Comparison of ENCODE assay signal across 23 cellular contexts in the genomic region with DNA sequence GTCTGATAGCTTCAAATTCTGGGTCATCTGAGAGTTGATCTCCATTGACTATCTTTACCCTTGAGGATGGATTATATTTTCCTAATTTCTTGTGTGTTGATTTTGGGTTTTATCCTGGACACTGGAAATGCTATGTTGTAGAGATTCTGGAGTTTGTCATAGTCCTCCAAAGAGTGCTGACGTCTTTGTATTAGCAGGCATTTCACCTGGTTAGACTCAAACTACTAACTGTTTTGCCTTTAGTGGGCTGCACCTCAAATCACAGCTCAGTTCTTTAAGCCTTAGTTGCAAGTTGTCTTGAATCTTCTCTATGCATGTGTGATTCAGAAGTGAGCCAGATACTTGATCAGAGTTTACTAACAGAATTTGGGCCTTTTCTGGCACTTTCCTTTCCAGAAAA.
"Had no signal": no experiment of that assay in that cellular context is flagged by ENCODE, and none has a peak within 500 bp of the region (broad histone marks: within the 10 kb centered on the region; RNA-seq: fewer than 3 reads in every experiment).

No MANE protein-coding gene starts in this region.

- H3K9me3 ChIP-seq: lower lobe of right lung, psoas muscle, suprapubic skin, thyroid gland, upper lobe of right lung, vagina had no signal

- H3K79me2 ChIP-seq: hepatocyte, parathyroid adenoma had no signal

- ATAC-seq: left cardiac atrium, lower lobe of right lung, natural killer cell, psoas muscle, sciatic nerve, upper lobe of right lung had no signal

- H3K4me2 ChIP-seq: hepatocyte had no signal

- H3K4me3 ChIP-seq: hepatocyte, left ventricle myocardium inferior, lower lobe of right lung, psoas muscle, skin epidermis, suprapubic skin, thyroid gland, upper lobe of right lung, vagina had no signal

- H2AFZ ChIP-seq: hepatocyte, parathyroid adenoma had no signal

- H3K9me3 Mint-ChIP-seq: natural killer cell, neural crest cell had no signal

- H3K4me3 Mint-ChIP-seq: natural killer cell, neural crest cell had no signal

- H3K27ac Mint-ChIP-seq: natural killer cell had no signal

- H3K9ac ChIP-seq: parathyroid adenoma had no signal

- DNase-seq: cerebellar nuclear complex; dermis blood vessel endothelial cell; erythroblast; foreskin melanocyte; head of caudate nucleus; kidney; left cardiac atrium; left ventricle myocardium inferior; lower lobe of right lung; natural killer cell; occipital lobe; psoas muscle; stimulated activated CD4-positive, alpha-beta T cell treated with anti-CD3 and anti-CD28 coated beads, Interleukin-2, amount 100 ng/mL, for 24 hours; stimulated activated naive CD4-positive, alpha-beta T cell treated with Interleukin-2 at 50 U/mL for 16 hours; thyroid gland; upper lobe of right lung had no signal

- H3K27ac ChIP-seq: hepatocyte, left ventricle myocardium inferior, lower lobe of right lung, parathyroid adenoma, psoas muscle, suprapubic skin, thyroid gland, upper lobe of right lung, vagina had no signal

- H3K36me3 Mint-ChIP-seq: natural killer cell had no signal

- H3K36me3 ChIP-seq: left ventricle myocardium inferior, lower lobe of right lung, suprapubic skin, thyroid gland, upper lobe of right lung, vagina had no signal

- H3K27me3 ChIP-seq: hepatocyte, suprapubic skin, thyroid gland, upper lobe of right lung, vagina had no signal
